ENCODE assay signal across 8 cellular contexts in genomic region chr7:130896898-130897514, GRCh38.
DNase-seq lines count a peak whose midpoint lies in the region; ATAC-seq and TF ChIP-seq lines count a peak whose summit lies in the region.

No MANE protein-coding gene starts in this region.

- ATAC-seq in central memory CD8-positive, alpha-beta T cell (replicated peaks; ENCODE audit: extremely low read depth, poor library complexity, severe bottlenecking) = peak; percentile 70
- ATAC-seq in HG02884 (IDR thresholded peaks at IDR 0.05; ENCODE audit: unreplicated experiment) = no peak

- H3K4me3 Mint-ChIP-seq in central memory CD8-positive, alpha-beta T cell = peak overlapping the region; percentile 51

- no peak for DNase-seq in AG04449 (ENCODE audit: low read depth, low spot score)
- DNase-seq in NCI-H1694 treated with DMSO at 0.1 percent for 48 hours (lab: John Stamatoyannopoulos, UW) = peak; percentile 67
- DNase-seq in activated CD4-positive, CD25-positive, alpha-beta regulatory T cell treated with anti-CD3 and anti-CD28 coated beads, Interleukin-2, amount 50 U/mL, for 72 hours = peak; percentile 69
- peak; percentile 53 to 57 for DNase-seq in central memory CD8-positive, alpha-beta T cell (ENCODE audit: low spot score in 2 of 2)
- no peak for DNase-seq in kidney epithelial cell (ENCODE audit: low read depth)
- DNase-seq in stimulated activated CD4-positive, alpha-beta T cell treated with anti-CD3 and anti-CD28 coated beads, Interleukin-1b, Interleukin-23, amount 100 ng/mL, for 4 hours (ENCODE audit: low read depth in 2 of 2) = peak; percentile 62 to 68

- peaks cover 79% of the 10 kb centered on the region for H3K36me3 Mint-ChIP-seq in central memory CD8-positive, alpha-beta T cell (ENCODE audit: insufficient read depth)

- H3K9me3 Mint-ChIP-seq in central memory CD8-positive, alpha-beta T cell = no peaks in the 10 kb centered on the region

- H3K27ac Mint-ChIP-seq in central memory CD8-positive, alpha-beta T cell (ENCODE audit: low read depth) = peak overlapping the region; percentile 81

- no peaks in the 10 kb centered on the region for H3K27me3 ChIP-seq in kidney epithelial cell (ENCODE audit: control insufficient read depth, insufficient read depth, low read length)

- H3K36me3 ChIP-seq in kidney epithelial cell (ENCODE audit: control insufficient read depth, insufficient read depth, low read length) = peaks cover 2% of the 10 kb centered on the region

- POLR2A ChIA-PET in AG04449 (lab: Yijun Ruan, JAX) = interaction anchor here (1.0 to 1.6 kb wide), 5 partner anchors 12 to 144 kb away, joined by 3 to 10 read pairs (median 4); no protein-coding TSS in a partner anchor

- H3K4me3 ChIP-seq in AG04449 (ENCODE audit: low read depth, low read length) (no peak overlapping the region), kidney epithelial cell (ENCODE audit: low read depth, low read length) (no peak overlapping the region)

- CTCF ChIA-PET in AG04449 (lab: Yijun Ruan, JAX) = interaction anchor here (0.7 to 5.3 kb wide), 64 partner anchors 8 to 210 kb away, joined by 3 to 62 read pairs (median 6); no protein-coding TSS in a partner anchor

- peak; percentile 88 for TF ChIP-seq CTCF in AG04449 (IDR thresholded peaks at IDR 0.05; ENCODE audit: insufficient read depth, low read length, missing control alignments)
- peak; percentile 78 for TF ChIP-seq CTCF in kidney epithelial cell (IDR thresholded peaks at IDR 0.05; ENCODE audit: insufficient read depth, low read length, poor library complexity, severe bottlenecking)

- peak; percentile 27 for TF ChIP-seq POLR2A in GM19193 (IDR thresholded peaks at IDR 0.05; ENCODE audit: extremely low read depth, insufficient read depth, insufficient read length)

- H3K27me3 Mint-ChIP-seq in central memory CD8-positive, alpha-beta T cell = no peaks in the 10 kb centered on the region

- H3K4me1 Mint-ChIP-seq in central memory CD8-positive, alpha-beta T cell = peaks cover 72% of the 10 kb centered on the region

Comparison
In these comparisons a context has a peak if more than half of its experiments do, and no peak if none do; other contexts are left out.
1. DNase-seq: peak in NCI-H1694 treated with DMSO at 0.1 percent for 48 hours (single experiment), activated CD4-positive, CD25-positive, alpha-beta regulatory T cell treated with anti-CD3 and anti-CD28 coated beads, Interleukin-2, amount 50 U/mL, for 72 hours (single experiment), central memory CD8-positive, alpha-beta T cell (2 of 2) and stimulated activated CD4-positive, alpha-beta T cell treated with anti-CD3 and anti-CD28 coated beads, Interleukin-1b, Interleukin-23, amount 100 ng/mL, for 4 hours (2 of 2); none in AG04449 (single experiment) and kidney epithelial cell (single experiment).